In genomic region chr1:209808059-209808494, GRCh38 we compare ENCODE assay signal across 9 cellular contexts. TPM values are rescaled to one million over a fixed set of nuclear protein-coding genes. Genes with fewer than 3 reads are reported as not detected.
DNase-seq lines count a peak whose midpoint lies in the region; ATAC-seq and TF ChIP-seq lines count a peak whose summit lies in the region.
"Had no signal": no experiment of that assay in that cellular context is flagged by ENCODE, and none has a peak within 500 bp of the region (broad histone marks: within the 10 kb centered on the region; RNA-seq: fewer than 3 reads in every experiment).

No MANE protein-coding gene starts in this region.

- ATAC-seq in HG03469 (IDR thresholded peaks at IDR 0.05; ENCODE audit: unreplicated experiment) = no peak
- ATAC-seq in GM21529 (IDR thresholded peaks at IDR 0.05; ENCODE audit: unreplicated experiment) = no peak

- DNase-seq in AG20443 (ENCODE audit: low spot score) (peak; percentile 94), NCI-H1092 (lab: John Stamatoyannopoulos, UW) (peak; percentile 74), adipocyte (ENCODE audit: low read depth) (peak; percentile 83), hepatocyte (ENCODE audit: low spot score) (peak; percentile 80), mesenteric fat pad (ENCODE audit: low spot score) (no peak)
- DNase-seq in central memory CD4-positive, alpha-beta T cell = no peak
- DNase-seq: tibial artery had no signal

- H3K36me3 ChIP-seq in adipocyte (ENCODE audit: control insufficient read depth, insufficient read depth, low read length, severe bottlenecking) = no peaks in the 10 kb centered on the region
- no peaks in the 10 kb centered on the region for H3K36me3 ChIP-seq in hepatocyte (replicated peaks; ENCODE audit: insufficient read depth, low read depth)
- H3K36me3 ChIP-seq: tibial artery had no signal

- H3K4me3 ChIP-seq in adipocyte (ENCODE audit: low read length) = no peak overlapping the region
- H3K4me3 ChIP-seq in hepatocyte = no peak overlapping the region
- H3K4me3 ChIP-seq: tibial artery had no signal

- TF ChIP-seq CTCF in hepatocyte (IDR thresholded peaks at IDR 0.05; ENCODE audit: poor library complexity) = no peak

- no peaks in the 10 kb centered on the region for H3K9me3 ChIP-seq in adipocyte (ENCODE audit: control insufficient read depth, low read length)
- no peaks in the 10 kb centered on the region for H3K9me3 ChIP-seq in hepatocyte (ENCODE audit: low read depth)
- H3K9me3 ChIP-seq: tibial artery had no signal

- no peaks in the 10 kb centered on the region for H3K27me3 ChIP-seq in adipocyte (replicated peaks; ENCODE audit: control insufficient read depth, insufficient read depth, low read length)
- H3K27me3 ChIP-seq in hepatocyte = no peaks in the 10 kb centered on the region

- H4K20me1 ChIP-seq in hepatocyte (ENCODE audit: insufficient read depth, poor library complexity, severe bottlenecking) = peaks cover 4% of the 10 kb centered on the region

- no peak overlapping the region for H2AFZ ChIP-seq in hepatocyte

- H3K4me1 ChIP-seq in adipocyte (ENCODE audit: control insufficient read depth, insufficient read depth, low read length) (peaks cover 23% of the 10 kb centered on the region), hepatocyte (ENCODE audit: insufficient read depth) (peaks cover 7% of the 10 kb centered on the region)

- H3K79me2 ChIP-seq in hepatocyte = peaks cover 30% of the 10 kb centered on the region

- no peak overlapping the region for H3K4me2 ChIP-seq in hepatocyte

- no peak overlapping the region for H3K9ac ChIP-seq in adipocyte (ENCODE audit: low read length)

- H3K9me2 ChIP-seq in hepatocyte (replicated peaks; ENCODE audit: insufficient read depth) = no peaks in the 10 kb centered on the region

- no peak overlapping the region for H3K27ac ChIP-seq in hepatocyte
- H3K27ac ChIP-seq: tibial artery had no signal

RNA-seq across cellular contexts. Expression of gene IRF6, which starts 2.1 kb away (rescaled TPM):
- total RNA-seq in hepatocyte (34.2 and 35.3 TPM in 2 replicates), mesenteric fat pad (0.74 TPM)
- 21.3 and 31.0 TPM in 2 replicates for polyA plus RNA-seq in hepatocyte

RNA-seq across cellular contexts. Expression of gene UTP25, which starts 19.7 kb away (rescaled TPM):
- 8.0 and 8.3 TPM in 2 replicates for total RNA-seq in hepatocyte
- 3.2 and 5.2 TPM in 2 replicates for polyA plus RNA-seq in hepatocyte
- 7.3 TPM for total RNA-seq in mesenteric fat pad

RNA-seq across cellular contexts. Expression of gene C1orf74, which starts 23.7 kb away (rescaled TPM):
- 3.3 and 3.8 TPM in 2 replicates for total RNA-seq in hepatocyte
- 2.2 and 2.7 TPM in 2 replicates for polyA plus RNA-seq in hepatocyte
- 1.2 TPM for total RNA-seq in mesenteric fat pad

RNA-seq across cellular contexts. Expression of gene TRAF3IP3, which starts 52.2 kb away (rescaled TPM):
- total RNA-seq in hepatocyte (0.13 and 0.20 TPM in 2 replicates), mesenteric fat pad (3.7 TPM)
- 0.16 TPM in 1 of 2 replicates, not detected in the other for polyA plus RNA-seq in hepatocyte

Comparison
In these comparisons a context has a peak if more than half of its experiments do, and no peak if none do; other contexts are left out.
1. DNase-seq: peak in AG20443 (single experiment), NCI-H1092 (single experiment), adipocyte (single experiment) and hepatocyte (single experiment); none in mesenteric fat pad (single experiment) and central memory CD4-positive, alpha-beta T cell (single experiment).
2. RNA of gene IRF6, which starts 2.1 kb away (total RNA-seq): 34.2 to 35.3 TPM in hepatocyte; 0.74 TPM in mesenteric fat pad (single experiment); every median in the first group is over 10 times any median in the second.